9 cellular contexts compared by ENCODE assay signal in genomic region chr13:59734393-59734792, GRCh38.
DNase-seq lines count a peak whose midpoint lies in the region; ATAC-seq, FAIRE-seq and TF ChIP-seq lines count a peak whose summit lies in the region.
"Had no signal": no experiment of that assay in that cellular context is flagged by ENCODE, and none has a peak within 500 bp of the region (broad histone marks: within the 10 kb centered on the region; RNA-seq: fewer than 3 reads in every experiment).

No MANE protein-coding gene starts in this region.

- ATAC-seq in GM19025 (IDR thresholded peaks at IDR 0.05; ENCODE audit: low read depth, unreplicated experiment) (peak; percentile 98), HG02798 (IDR thresholded peaks at IDR 0.05; ENCODE audit: poor library complexity, unreplicated experiment) (peak; percentile 100)

- peak; percentile 96 for FAIRE-seq in D721Med (lab: Jason Lieb, UNC)
- FAIRE-seq: keratinocyte had no signal

- no peak for DNase-seq in D721Med (ENCODE audit: insufficient read length, low spot score)
- DNase-seq in NAMALWA (ENCODE audit: low spot score): peak; percentile 41
- DNase-seq in NCI-H524 treated with DMSO at 0.1 percent for 48 hours (lab: John Stamatoyannopoulos, UW): no peak
- no peak for DNase-seq in stimulated activated CD8-positive, alpha-beta memory T cell treated with anti-CD3 and anti-CD28 coated beads, Interleukin-4, amount 100 ng/mL, for 48 hours
- DNase-seq in stimulated activated CD4-positive, alpha-beta T cell treated with anti-CD3 and anti-CD28 coated beads, Interleukin-2, amount 100 ng/mL, for 48 hours: no peak
- DNase-seq in effector CD4-positive, alpha-beta T cell: no peak

- TF ChIP-seq CTCF in D721Med (IDR thresholded peaks at IDR 0.05; ENCODE audit: insufficient read depth, missing control alignments): no peak
